Comparison of ENCODE assay signal across 9 cellular contexts in the genomic region with DNA sequence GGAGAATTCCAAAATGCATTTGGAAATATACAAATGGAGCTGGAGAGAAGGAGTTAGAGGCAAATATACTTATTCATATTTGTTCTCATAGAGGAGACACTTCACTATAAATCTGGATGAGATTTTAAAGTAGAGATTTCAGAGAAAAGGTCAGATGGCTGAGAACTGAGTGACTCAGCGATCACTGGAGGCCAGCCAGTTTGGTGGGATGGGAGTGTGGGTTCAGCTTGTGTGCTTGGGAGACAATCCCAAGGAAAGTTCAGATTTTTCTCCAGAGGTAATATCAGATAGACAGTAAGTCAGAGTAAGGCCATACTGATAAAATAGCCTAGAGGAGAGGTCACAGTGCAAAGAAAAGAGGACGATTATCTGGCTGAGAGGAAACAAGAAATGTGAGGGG.
DNase-seq lines count a peak whose midpoint lies in the region; ATAC-seq and TF ChIP-seq lines count a peak whose summit lies in the region.
"Had no signal": no experiment of that assay in that cellular context is flagged by ENCODE, and none has a peak within 500 bp of the region (broad histone marks: within the 10 kb centered on the region; RNA-seq: fewer than 3 reads in every experiment).

No MANE protein-coding gene starts in this region.

- H3K9me3 ChIP-seq in mammary epithelial cell (replicated peaks; ENCODE audit: insufficient read depth, low read length) = no peaks in the 10 kb centered on the region
- H3K9me3 ChIP-seq in transverse colon = no peaks in the 10 kb centered on the region

- H3K4me1 ChIP-seq in mammary epithelial cell (ENCODE audit: insufficient read depth, low read length) (peaks cover 23% of the 10 kb centered on the region), transverse colon (peaks cover 0 to 13% (median 3%) of the 10 kb centered on the region in 4 donors)

- H3K79me2 ChIP-seq in mammary epithelial cell (ENCODE audit: insufficient read depth, low read length) = no peaks in the 10 kb centered on the region

- dilution Hi-C loops in mammary epithelial cell (cut with HindIII; ENCODE audit: low sequenced_read_pairs) = no loop called here

- no peak overlapping the region for H2AFZ ChIP-seq in mammary epithelial cell (ENCODE audit: low read depth, low read length)

- BruUV-seq in mammary epithelial cell (replicated peaks; lab: Mats Ljungman, UMichigan) = no TSS peak

- no peak overlapping the region for H3K27ac ChIP-seq in mammary epithelial cell (ENCODE audit: insufficient read depth, low read depth, low read length)
- peak overlapping the region in 2 of 4 donors; percentile 18 to 28 for H3K27ac ChIP-seq in transverse colon

- WGBS in mammary epithelial cell (ENCODE audit: low coverage, missing lambda C conversion rate) = 77% methylated on average over 2 of the region's 2 CpGs
- WGBS in transverse colon (ENCODE audit: low coverage in 1 of 2), 2 donors = 39 to 63% methylated on average over 2 of the region's 2 CpGs

- no peak for TF ChIP-seq POLR2A in transverse colon (IDR thresholded peaks at IDR 0.05)

- no peaks in the 10 kb centered on the region for H4K20me1 ChIP-seq in mammary epithelial cell (ENCODE audit: insufficient read depth, low read length)

- no peak overlapping the region for H3K4me2 ChIP-seq in mammary epithelial cell (ENCODE audit: insufficient read depth, low read depth, low read length)

- H3K9ac ChIP-seq in mammary epithelial cell (ENCODE audit: insufficient read depth, low read length) = no peak overlapping the region

- no peak overlapping the region for H3K4me3 ChIP-seq in mammary epithelial cell (replicated peaks in 1 of 3; ENCODE audit: insufficient read depth in 1 of 3, low read depth in 2 of 3, low read length in 3 of 3)
- H3K4me3 ChIP-seq in transverse colon = no peak overlapping the region

- peak; percentile 42 for DNase-seq in HT-29 (ENCODE audit: low spot score)
- peak; percentile 37 for DNase-seq in mammary epithelial cell
- DNase-seq in iris pigment epithelial cell (ENCODE audit: low read depth) = peak; percentile 87
- DNase-seq in transverse colon = peak; percentile 15
- no peak for DNase-seq in activated naive CD4-positive, alpha-beta T cell (lab: John Stamatoyannopoulos, UW)
- no peak for DNase-seq in activated CD8-positive, alpha-beta memory T cell treated with anti-CD3 and anti-CD28 coated beads for 24 hours
- no peak for DNase-seq in NCI-H128 (lab: John Stamatoyannopoulos, UW; ENCODE audit: unreplicated experiment)
- DNase-seq: kidney glomerular epithelial cell had no signal

- no peak for TF ChIP-seq EP300 in transverse colon (IDR thresholded peaks at IDR 0.05; ENCODE audit: low read depth)

- in situ Hi-C loops in mammary epithelial cell (cut with MboI; ENCODE audit: low sequenced_read_pairs in 2 of 2) = no loop called here
- in situ Hi-C loops in transverse colon (cut with MboI; ENCODE audit: low pct_ligation_motif_present in 1 of 4, low pct_unique_long_range_greater_than_20kb in 1 of 4, low sequenced_read_pairs in 3 of 4) = no loop called here

- intact Hi-C loops in mammary epithelial cell (cut with micrococcal nuclease) = no loop called here
- intact Hi-C loops in transverse colon (cut with DNase I; ENCODE audit: low total_unique reads) = no loop called here

- CTCF ChIA-PET in mammary epithelial cell (lab: Charles Lee; ENCODE audit: low non-redundant PET) = no interaction called here

- TF ChIP-seq CTCF in mammary epithelial cell (conservative IDR thresholded peaks at IDR 0.05 in 1 of 2, IDR thresholded peaks at IDR 0.05 in 1 of 2; ENCODE audit: extremely low read depth in 1 of 2, insufficient read depth in 1 of 2, low read depth in 1 of 2, low read length in 2 of 2) (no peak), transverse colon (IDR thresholded peaks at IDR 0.05) (no peak)

- H3K27me3 ChIP-seq in mammary epithelial cell (ENCODE audit: insufficient read depth, low read length) = no peaks in the 10 kb centered on the region
- H3K27me3 ChIP-seq in transverse colon = no peaks in the 10 kb centered on the region

- ATAC-seq in GM21619 (IDR thresholded peaks at IDR 0.05; ENCODE audit: unreplicated experiment) = no peak

- H3K36me3 ChIP-seq in mammary epithelial cell (ENCODE audit: insufficient read depth, low read length) = no peaks in the 10 kb centered on the region
- no peaks in the 10 kb centered on the region for H3K36me3 ChIP-seq in transverse colon

Comparison
In these comparisons a context has a peak if more than half of its experiments do, and no peak if none do; other contexts are left out.
1. DNase-seq: peak in HT-29 (single experiment), mammary epithelial cell (single experiment), iris pigment epithelial cell (single experiment) and transverse colon (single experiment); none in activated naive CD4-positive, alpha-beta T cell (0 of 4), activated CD8-positive, alpha-beta memory T cell treated with anti-CD3 and anti-CD28 coated beads for 24 hours (single experiment) and NCI-H128 (single experiment).